In genomic region chr5:56025303-56025885, GRCh38 we compare ENCODE assay signal across 1 cellular context.
TF ChIP-seq lines count a peak whose summit lies in the region.

No MANE protein-coding gene starts in this region.

TF ChIP-seq in HepG2, 621 proteins besides CTCF, POLR2A, EP300 and RAD21 (continued from another document and continues in another):
- TF ChIP-seq ZBTB46 (CRISPR knock-in tag; IDR thresholded peaks at IDR 0.05; ENCODE audit: borderline replicate concordance) (no peak), ZNF839 (CRISPR knock-in tag; IDR thresholded peaks at IDR 0.05; ENCODE audit: borderline replicate concordance) (no peak), HNF4G (IDR thresholded peaks at IDR 0.05; ENCODE audit: borderline replicate concordance, low read depth, low read length) (no peak), HNF4G (CRISPR knock-in tag; IDR thresholded peaks at IDR 0.05; ENCODE audit: borderline replicate concordance, low read depth) (no peak), ZNF263 (CRISPR knock-in tag; IDR thresholded peaks at IDR 0.05) (no peak), ATF7 (IDR thresholded peaks at IDR 0.05) (peak; percentile 95), ATF7 (CRISPR knock-in tag; IDR thresholded peaks at IDR 0.05) (peak; percentile 69; the same call in 1 of the 2 replicates), CENPT (CRISPR knock-in tag; IDR thresholded peaks at IDR 0.05; ENCODE audit: low read depth) (no peak), CBX2 (IDR thresholded peaks at IDR 0.05; ENCODE audit: low read depth, low read length) (no peak), CBX2 (CRISPR knock-in tag; IDR thresholded peaks at IDR 0.05; ENCODE audit: low read depth) (no peak), TOE1 (CRISPR knock-in tag; IDR thresholded peaks at IDR 0.05) (no peak), EZH2 (conservative IDR thresholded peaks at IDR 0.05; ENCODE audit: low read depth, low read length) (no peak), FOXM1 (CRISPR knock-in tag; IDR thresholded peaks at IDR 0.05) (no peak), DDIT3 (CRISPR knock-in tag; IDR thresholded peaks at IDR 0.05) (no peak), ZNF20 (CRISPR knock-in tag; IDR thresholded peaks at IDR 0.05) (no peak), ZBTB39 (CRISPR knock-in tag; IDR thresholded peaks at IDR 0.05) (no peak), ETV6 (CRISPR knock-in tag; conservative IDR thresholded peaks at IDR 0.05) (no peak), BCL3 (CRISPR knock-in tag; IDR thresholded peaks at IDR 0.05) (no peak; the same call in 1 of the 2 replicates), ZEB1 (IDR thresholded peaks at IDR 0.05; ENCODE audit: insufficient replicate concordance, low read depth) (no peak), TCF7L2 (IDR thresholded peaks at IDR 0.05; ENCODE audit: low read depth, low read length) (no peak; the same call in 1 of the 2 replicates), MATR3 (CRISPR knock-in tag; IDR thresholded peaks at IDR 0.05) (no peak), HCFC1 (IDR thresholded peaks at IDR 0.05; ENCODE audit: low read depth, low read length) (no peak), CEBPB (IDR thresholded peaks at IDR 0.05; ENCODE audit: borderline replicate concordance, low read depth, low read length) (no peak), TAF1 (CRISPR knock-in tag; IDR thresholded peaks at IDR 0.05) (no peak), FOXO4 (CRISPR knock-in tag; conservative IDR thresholded peaks at IDR 0.05) (no peak), ZMAT5 (CRISPR knock-in tag; IDR thresholded peaks at IDR 0.05; ENCODE audit: borderline replicate concordance, low read depth) (no peak), SETDB1 (CRISPR knock-in tag; IDR thresholded peaks at IDR 0.05; ENCODE audit: borderline replicate concordance) (no peak), ZNF761 (CRISPR knock-in tag; conservative IDR thresholded peaks at IDR 0.05) (no peak), ZFP90 (CRISPR knock-in tag; IDR thresholded peaks at IDR 0.05; ENCODE audit: borderline replicate concordance) (0 out of 2 replicates have a peak, but pooled peaks have one; percentile 68), NR3C1 (CRISPR knock-in tag; IDR thresholded peaks at IDR 0.05) (no peak), SKIL (CRISPR knock-in tag; IDR thresholded peaks at IDR 0.05; ENCODE audit: borderline replicate concordance) (peak; percentile 84), ZNF570 (CRISPR knock-in tag; IDR thresholded peaks at IDR 0.05; ENCODE audit: borderline replicate concordance) (no peak), ZNF747 (CRISPR knock-in tag; IDR thresholded peaks at IDR 0.05; ENCODE audit: borderline replicate concordance) (no peak), ZNF607 (CRISPR knock-in tag; IDR thresholded peaks at IDR 0.05; ENCODE audit: borderline replicate concordance) (no peak), NAIF1 (CRISPR knock-in tag; IDR thresholded peaks at IDR 0.05; ENCODE audit: borderline replicate concordance) (no peak), XRCC5 (optimal IDR thresholded peaks at IDR 0.05; ENCODE audit: low read length) (no peak), ARID2 (CRISPR knock-in tag; IDR thresholded peaks at IDR 0.05; ENCODE audit: borderline replicate concordance) (no peak), KDM3A (CRISPR knock-in tag; IDR thresholded peaks at IDR 0.05; ENCODE audit: low read depth) (no peak), SMYD3 (CRISPR knock-in tag; IDR thresholded peaks at IDR 0.05) (no peak), DPF2 (CRISPR knock-in tag; IDR thresholded peaks at IDR 0.05; ENCODE audit: borderline replicate concordance, low read depth) (peak; percentile 51), SKI (IDR thresholded peaks at IDR 0.05; ENCODE audit: partially characterized antibody) (peak; percentile 45), SMAD9 (CRISPR knock-in tag; IDR thresholded peaks at IDR 0.05) (no peak), FOXK2 (IDR thresholded peaks at IDR 0.05) (peak; percentile 73; the same call in 1 of the 2 replicates), ZNF543 (CRISPR knock-in tag; IDR thresholded peaks at IDR 0.05) (no peak), NR2F1 (CRISPR knock-in tag; IDR thresholded peaks at IDR 0.05) (no peak), GTF3A (CRISPR knock-in tag; conservative IDR thresholded peaks at IDR 0.05) (no peak), ZNF749 (CRISPR knock-in tag; IDR thresholded peaks at IDR 0.05; ENCODE audit: borderline replicate concordance) (no peak)
- TF ChIP-seq, protein P1, sequence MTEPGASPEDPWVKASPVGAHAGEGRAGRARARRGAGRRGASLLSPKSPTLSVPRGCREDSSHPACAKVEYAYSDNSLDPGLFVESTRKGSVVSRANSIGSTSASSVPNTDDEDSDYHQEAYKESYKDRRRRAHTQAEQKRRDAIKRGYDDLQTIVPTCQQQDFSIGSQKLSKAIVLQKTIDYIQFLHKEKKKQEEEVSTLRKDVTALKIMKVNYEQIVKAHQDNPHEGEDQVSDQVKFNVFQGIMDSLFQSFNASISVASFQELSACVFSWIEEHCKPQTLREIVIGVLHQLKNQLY (CRISPR knock-in tag; IDR thresholded peaks at IDR 0.05): 0 out of 2 replicates have a peak, but pooled peaks have one; percentile 55
- TF ChIP-seq, protein P2, sequence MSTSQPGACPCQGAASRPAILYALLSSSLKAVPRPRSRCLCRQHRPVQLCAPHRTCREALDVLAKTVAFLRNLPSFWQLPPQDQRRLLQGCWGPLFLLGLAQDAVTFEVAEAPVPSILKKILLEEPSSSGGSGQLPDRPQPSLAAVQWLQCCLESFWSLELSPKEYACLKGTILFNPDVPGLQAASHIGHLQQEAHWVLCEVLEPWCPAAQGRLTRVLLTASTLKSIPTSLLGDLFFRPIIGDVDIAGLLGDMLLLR (CRISPR knock-in tag; IDR thresholded peaks at IDR 0.05): no peak
- TF ChIP-seq, protein P3, sequence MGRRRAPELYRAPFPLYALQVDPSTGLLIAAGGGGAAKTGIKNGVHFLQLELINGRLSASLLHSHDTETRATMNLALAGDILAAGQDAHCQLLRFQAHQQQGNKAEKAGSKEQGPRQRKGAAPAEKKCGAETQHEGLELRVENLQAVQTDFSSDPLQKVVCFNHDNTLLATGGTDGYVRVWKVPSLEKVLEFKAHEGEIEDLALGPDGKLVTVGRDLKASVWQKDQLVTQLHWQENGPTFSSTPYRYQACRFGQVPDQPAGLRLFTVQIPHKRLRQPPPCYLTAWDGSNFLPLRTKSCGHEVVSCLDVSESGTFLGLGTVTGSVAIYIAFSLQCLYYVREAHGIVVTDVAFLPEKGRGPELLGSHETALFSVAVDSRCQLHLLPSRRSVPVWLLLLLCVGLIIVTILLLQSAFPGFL (CRISPR knock-in tag; IDR thresholded peaks at IDR 0.05): no peak
- TF ChIP-seq, protein P4, sequence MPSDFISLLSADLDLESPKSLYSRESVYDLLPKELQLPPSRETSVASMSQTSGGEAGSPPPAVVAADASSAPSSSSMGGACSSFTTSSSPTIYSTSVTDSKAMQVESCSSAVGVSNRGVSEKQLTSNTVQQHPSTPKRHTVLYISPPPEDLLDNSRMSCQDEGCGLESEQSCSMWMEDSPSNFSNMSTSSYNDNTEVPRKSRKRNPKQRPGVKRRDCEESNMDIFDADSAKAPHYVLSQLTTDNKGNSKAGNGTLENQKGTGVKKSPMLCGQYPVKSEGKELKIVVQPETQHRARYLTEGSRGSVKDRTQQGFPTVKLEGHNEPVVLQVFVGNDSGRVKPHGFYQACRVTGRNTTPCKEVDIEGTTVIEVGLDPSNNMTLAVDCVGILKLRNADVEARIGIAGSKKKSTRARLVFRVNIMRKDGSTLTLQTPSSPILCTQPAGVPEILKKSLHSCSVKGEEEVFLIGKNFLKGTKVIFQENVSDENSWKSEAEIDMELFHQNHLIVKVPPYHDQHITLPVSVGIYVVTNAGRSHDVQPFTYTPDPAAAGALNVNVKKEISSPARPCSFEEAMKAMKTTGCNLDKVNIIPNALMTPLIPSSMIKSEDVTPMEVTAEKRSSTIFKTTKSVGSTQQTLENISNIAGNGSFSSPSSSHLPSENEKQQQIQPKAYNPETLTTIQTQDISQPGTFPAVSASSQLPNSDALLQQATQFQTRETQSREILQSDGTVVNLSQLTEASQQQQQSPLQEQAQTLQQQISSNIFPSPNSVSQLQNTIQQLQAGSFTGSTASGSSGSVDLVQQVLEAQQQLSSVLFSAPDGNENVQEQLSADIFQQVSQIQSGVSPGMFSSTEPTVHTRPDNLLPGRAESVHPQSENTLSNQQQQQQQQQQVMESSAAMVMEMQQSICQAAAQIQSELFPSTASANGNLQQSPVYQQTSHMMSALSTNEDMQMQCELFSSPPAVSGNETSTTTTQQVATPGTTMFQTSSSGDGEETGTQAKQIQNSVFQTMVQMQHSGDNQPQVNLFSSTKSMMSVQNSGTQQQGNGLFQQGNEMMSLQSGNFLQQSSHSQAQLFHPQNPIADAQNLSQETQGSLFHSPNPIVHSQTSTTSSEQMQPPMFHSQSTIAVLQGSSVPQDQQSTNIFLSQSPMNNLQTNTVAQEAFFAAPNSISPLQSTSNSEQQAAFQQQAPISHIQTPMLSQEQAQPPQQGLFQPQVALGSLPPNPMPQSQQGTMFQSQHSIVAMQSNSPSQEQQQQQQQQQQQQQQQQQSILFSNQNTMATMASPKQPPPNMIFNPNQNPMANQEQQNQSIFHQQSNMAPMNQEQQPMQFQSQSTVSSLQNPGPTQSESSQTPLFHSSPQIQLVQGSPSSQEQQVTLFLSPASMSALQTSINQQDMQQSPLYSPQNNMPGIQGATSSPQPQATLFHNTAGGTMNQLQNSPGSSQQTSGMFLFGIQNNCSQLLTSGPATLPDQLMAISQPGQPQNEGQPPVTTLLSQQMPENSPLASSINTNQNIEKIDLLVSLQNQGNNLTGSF (CRISPR knock-in tag; IDR thresholded peaks at IDR 0.05): no peak
